ENCODE assay signal across 9 cellular contexts in the genomic region with DNA sequence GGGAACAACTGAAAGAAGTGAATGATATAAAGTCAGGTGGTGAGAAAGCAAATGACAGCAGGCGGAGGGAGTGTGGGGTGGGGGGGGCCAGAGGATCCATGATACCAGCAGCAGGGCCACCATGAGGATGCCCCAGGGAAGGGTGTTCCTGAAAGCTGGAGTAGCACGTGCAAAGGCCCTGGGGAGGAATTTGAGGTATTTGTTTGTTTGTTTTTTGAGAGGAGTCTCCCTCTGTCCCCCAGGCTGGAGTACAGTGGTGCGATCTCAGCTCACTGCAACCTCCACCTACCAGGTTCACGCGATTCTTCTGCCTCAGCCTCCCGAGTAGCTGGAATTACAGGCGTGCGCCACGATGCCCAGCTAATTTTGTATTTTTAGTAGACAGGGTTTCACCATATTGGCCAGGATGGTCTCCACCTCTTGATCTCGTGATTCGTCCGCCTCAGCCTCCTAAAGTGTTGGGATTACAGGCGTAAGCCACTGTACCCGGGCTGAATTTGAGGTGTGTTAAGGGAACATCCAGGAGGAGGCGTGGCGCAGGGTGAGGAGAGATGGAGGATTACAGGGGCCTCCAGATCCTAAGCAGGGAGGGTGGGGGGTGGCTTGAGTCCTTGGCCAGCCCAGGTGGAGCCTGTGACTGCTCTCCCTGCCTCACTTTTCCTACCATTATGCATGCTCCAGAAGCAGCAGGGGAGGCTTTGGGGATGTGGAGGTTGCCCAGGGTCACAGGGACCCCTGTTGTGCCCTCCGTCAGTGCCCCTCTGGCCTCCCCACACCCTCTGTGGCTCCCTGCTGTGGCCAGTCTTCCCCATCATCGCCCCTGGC. TPM values are rescaled to one million over a fixed set of nuclear protein-coding genes. Genes with fewer than 3 reads are reported as not detected.
DNase-seq lines count a peak whose midpoint lies in the region; ATAC-seq, FAIRE-seq and TF ChIP-seq lines count a peak whose summit lies in the region.
"Had no signal": no experiment of that assay in that cellular context is flagged by ENCODE, and none has a peak within 500 bp of the region (broad histone marks: within the 10 kb centered on the region; RNA-seq: fewer than 3 reads in every experiment).

No MANE protein-coding gene starts in this region.

- no peak overlapping the region for H2BK120ac ChIP-seq in mesenchymal stem cell (ENCODE audit: low read depth, low read length)

- peak overlapping the region; percentile 88 for H3K4me3 Mint-ChIP-seq in activated T-cell treated with anti-CD3 and anti-CD28 coated beads, Interleukin-2, amount 50 U/mL, for 4 hours
- H3K4me3 Mint-ChIP-seq in astrocyte (ENCODE audit: unreplicated experiment) = no peak overlapping the region

- in situ Hi-C loops in transverse colon (cut with MboI; ENCODE audit: low pct_ligation_motif_present in 1 of 4, low pct_unique_long_range_greater_than_20kb in 1 of 4, low sequenced_read_pairs in 3 of 4) = no loop called here

- no peak for TF ChIP-seq EP300 in transverse colon (IDR thresholded peaks at IDR 0.05; ENCODE audit: low read depth)

- H2BK5ac ChIP-seq in mesenchymal stem cell (ENCODE audit: low read depth, low read length, poor library complexity, severe bottlenecking) = no peak overlapping the region

- H4K20me1 ChIP-seq in astrocyte (ENCODE audit: insufficient read depth, low read length) = no peaks in the 10 kb centered on the region

- no peak overlapping the region for H3K23ac ChIP-seq in mesenchymal stem cell (ENCODE audit: low read length in 2 of 2)

- H3K9me3 Mint-ChIP-seq in activated T-cell treated with anti-CD3 and anti-CD28 coated beads, Interleukin-2, amount 50 U/mL, for 4 hours = no peaks in the 10 kb centered on the region
- H3K9me3 Mint-ChIP-seq in astrocyte (ENCODE audit: unreplicated experiment) = no peaks in the 10 kb centered on the region

- intact Hi-C loops in transverse colon (cut with DNase I; ENCODE audit: low total_unique reads) = no loop called here

- peaks cover 35% of the 10 kb centered on the region for H3K4me1 ChIP-seq in astrocyte (ENCODE audit: insufficient read depth, low read length)
- H3K4me1 ChIP-seq in mesenchymal stem cell (ENCODE audit: control insufficient read depth, insufficient read depth, low read depth, low read length) = peaks cover 36% of the 10 kb centered on the region
- peaks cover 10 to 39% (median 30%) of the 10 kb centered on the region in 4 donors for H3K4me1 ChIP-seq in transverse colon

- H3K9ac ChIP-seq in astrocyte (ENCODE audit: low read length) (peak overlapping the region; percentile 96), mesenchymal stem cell (ENCODE audit: low read length) (peak overlapping the region; percentile 94)

- H3K36me3 ChIP-seq in astrocyte (ENCODE audit: insufficient read depth, low read length) (no peaks in the 10 kb centered on the region), mesenchymal stem cell (ENCODE audit: control insufficient read depth in 1 of 2, insufficient read depth in 2 of 2, low read depth in 1 of 2, low read length in 2 of 2) (no peaks in the 10 kb centered on the region), transverse colon (no peaks in the 10 kb centered on the region)

- no peaks in the 10 kb centered on the region for H3K27me3 Mint-ChIP-seq in activated T-cell treated with anti-CD3 and anti-CD28 coated beads, Interleukin-2, amount 50 U/mL, for 4 hours (ENCODE audit: low read depth)
- H3K27me3 Mint-ChIP-seq in astrocyte (ENCODE audit: low read depth, unreplicated experiment) = no peaks in the 10 kb centered on the region

- peaks cover 66% of the 10 kb centered on the region for H3K4me1 Mint-ChIP-seq in activated T-cell treated with anti-CD3 and anti-CD28 coated beads, Interleukin-2, amount 50 U/mL, for 4 hours (ENCODE audit: low read depth)
- peaks cover 12% of the 10 kb centered on the region for H3K4me1 Mint-ChIP-seq in astrocyte (ENCODE audit: low read depth, unreplicated experiment)

- H2AK5ac ChIP-seq in mesenchymal stem cell (ENCODE audit: low read length, severe bottlenecking) = peak overlapping the region; percentile 72

- H4K8ac ChIP-seq in mesenchymal stem cell (ENCODE audit: low read length) = peak overlapping the region; percentile 95

- TF ChIP-seq CTCF in astrocyte (IDR thresholded peaks at IDR 0.05; ENCODE audit: insufficient read depth, low read depth, low read length) (no peak), transverse colon (IDR thresholded peaks at IDR 0.05) (no peak)

- H3K79me2 ChIP-seq in astrocyte (ENCODE audit: insufficient read depth, low read length) = no peaks in the 10 kb centered on the region

- H3K36me3 Mint-ChIP-seq in activated T-cell treated with anti-CD3 and anti-CD28 coated beads, Interleukin-2, amount 50 U/mL, for 4 hours (ENCODE audit: insufficient read depth) = no peaks in the 10 kb centered on the region
- H3K36me3 Mint-ChIP-seq in astrocyte (ENCODE audit: low read depth, unreplicated experiment) = no peaks in the 10 kb centered on the region

- H2BK15ac ChIP-seq in mesenchymal stem cell (ENCODE audit: low read depth, poor library complexity, severe bottlenecking) = no peak overlapping the region

- H3K14ac ChIP-seq in mesenchymal stem cell (ENCODE audit: low read length in 2 of 2) = peak overlapping the region in 1 of 2 experiments; percentile 95

- H3K79me1 ChIP-seq in mesenchymal stem cell (replicated peaks; ENCODE audit: low read length, poor library complexity, severe bottlenecking) = no peaks in the 10 kb centered on the region

- WGBS in mesenchymal stem cell = 84% methylated on average over 17 of the region's 18 CpGs
- 75% methylated on average over 18 of the region's 18 CpGs; no CpG with 5 or more reads in 1 of the 2 donors for WGBS in transverse colon (ENCODE audit: low coverage in 1 of 2), 2 donors

- peak overlapping the region; percentile 76 for H4K91ac ChIP-seq in mesenchymal stem cell (ENCODE audit: low read length)

- H3K27ac ChIP-seq in astrocyte (ENCODE audit: low read depth, low read length) (peak overlapping the region; percentile 59), mesenchymal stem cell (ENCODE audit: low read length, poor library complexity, severe bottlenecking) (peak overlapping the region; percentile 72), transverse colon (peak overlapping the region; percentile 95 to 99 (median 96))

- H2BK12ac ChIP-seq in mesenchymal stem cell (ENCODE audit: low read length in 2 of 2) = peak overlapping the region; percentile 62 to 99

- FAIRE-seq in astrocyte (lab: Jason Lieb, UNC) = no peak

- ATAC-seq in activated T-cell treated with anti-CD3 and anti-CD28 coated beads, Interleukin-2, amount 50 U/mL, for 4 hours = no peak
- ATAC-seq in HG03565 (IDR thresholded peaks at IDR 0.05; ENCODE audit: unreplicated experiment) (no peak), GM21528 (IDR thresholded peaks at IDR 0.05; ENCODE audit: low FRiP score, unreplicated experiment) (no peak)

- H2AFZ ChIP-seq in astrocyte (ENCODE audit: low read depth, low read length) (no peak overlapping the region), mesenchymal stem cell (ENCODE audit: low read depth, low read length) (no peak overlapping the region)

- H3K4me2 ChIP-seq in astrocyte (ENCODE audit: low read length) (peak overlapping the region; percentile 91), mesenchymal stem cell (ENCODE audit: low read length, poor library complexity, severe bottlenecking) (peak overlapping the region; percentile 38)

- DNase-seq in activated T-cell treated with anti-CD3 and anti-CD28 coated beads, Interleukin-2, amount 50 U/mL, for 4 hours = no peak
- DNase-seq in activated T-cell treated with anti-CD3 and anti-CD28 coated beads for 4 hours (no peak), astrocyte (ENCODE audit: low read depth) (no peak), mesenchymal stem cell (no peak), transverse colon (no peak)
- DNase-seq in activated CD4-positive, CD25-positive, alpha-beta regulatory T cell (lab: John Stamatoyannopoulos, UW) = no peak
- DNase-seq: GOT3 had no signal

- no peak overlapping the region for H3K4me3 ChIP-seq in astrocyte (ENCODE audit: insufficient read depth, low read depth, low read length)
- peak overlapping the region in 1 of 2 experiments; percentile 79 for H3K4me3 ChIP-seq in mesenchymal stem cell (ENCODE audit: insufficient read depth in 1 of 2, low read depth in 1 of 2, low read length in 2 of 2)
- H3K4me3 ChIP-seq in transverse colon = peak overlapping the region in 1 of 4 donors; percentile 79

- peak overlapping the region; percentile 61 to 95 for H3K4ac ChIP-seq in mesenchymal stem cell (ENCODE audit: low read depth in 1 of 2, low read length in 2 of 2)

- H3K9me3 ChIP-seq in astrocyte (ENCODE audit: insufficient read depth, low read depth, low read length) (no peaks in the 10 kb centered on the region), mesenchymal stem cell (ENCODE audit: control insufficient read depth, low read length) (no peaks in the 10 kb centered on the region), transverse colon (no peaks in the 10 kb centered on the region)

- H3K27me3 ChIP-seq in astrocyte (ENCODE audit: insufficient read depth, low read length) = no peaks in the 10 kb centered on the region
- H3K27me3 ChIP-seq in mesenchymal stem cell (ENCODE audit: control insufficient read depth in 1 of 2, insufficient read depth in 1 of 2, low read length in 2 of 2) = no peaks in the 10 kb centered on the region
- H3K27me3 ChIP-seq in transverse colon = no peaks in the 10 kb centered on the region

- peak overlapping the region in 1 of 2 experiments; percentile 91 for H3K18ac ChIP-seq in mesenchymal stem cell (ENCODE audit: low read depth in 1 of 2, low read length in 2 of 2)

- peak overlapping the region; percentile 58 for H3K27ac Mint-ChIP-seq in astrocyte (ENCODE audit: unreplicated experiment)

- no peak for TF ChIP-seq POLR2A in transverse colon (IDR thresholded peaks at IDR 0.05)

RNA-seq across cellular contexts. Expression of gene JUND, which starts 12.4 kb away (rescaled TPM):
- 100 to 1,000 TPM; 232 to 244 (median 242) TPM for total RNA-seq in activated T-cell treated with anti-CD3 and anti-CD28 coated beads, Interleukin-2, amount 50 U/mL, for 4 hours
- total RNA-seq in astrocyte (151 and 161 TPM in 2 replicates), transverse colon (1,000 to 10,000 TPM in 3 of 4 donors, 100 to 1,000 TPM in 1; 714 to 2,423 (median 1,288) TPM)
- polyA plus RNA-seq in mesenchymal stem cell (2013, experiment 1 of 2) = 173 TPM
- 178 TPM for polyA plus RNA-seq in mesenchymal stem cell (2013, experiment 2 of 2)

RNA-seq across cellular contexts. Expression of gene IQCN, which starts 19.6 kb away (rescaled TPM):
- under 1 TPM; 0.35 to 0.42 (median 0.38) TPM for total RNA-seq in activated T-cell treated with anti-CD3 and anti-CD28 coated beads, Interleukin-2, amount 50 U/mL, for 4 hours
- 1.3 and 1.7 TPM in 2 replicates for total RNA-seq in astrocyte
- 0.30 TPM for polyA plus RNA-seq in mesenchymal stem cell (2013, experiment 1 of 2)
- polyA plus RNA-seq in mesenchymal stem cell (2013, experiment 2 of 2) = 0.33 TPM
- total RNA-seq in transverse colon = 10 to 100 TPM in 3 of 4 donors, 1 to 10 TPM in 1; 4.8 to 49.7 (median 17.5) TPM

RNA-seq across cellular contexts. Expression of gene LSM4, which starts 29.0 kb away (rescaled TPM):
- total RNA-seq in activated T-cell treated with anti-CD3 and anti-CD28 coated beads, Interleukin-2, amount 50 U/mL, for 4 hours = 100 to 1,000 TPM; 209 to 254 (median 230) TPM
- total RNA-seq in astrocyte = 102 and 127 TPM in 2 replicates
- polyA plus RNA-seq in mesenchymal stem cell (2013, experiment 1 of 2) = 97.6 TPM
- 98.6 TPM for polyA plus RNA-seq in mesenchymal stem cell (2013, experiment 2 of 2)
- total RNA-seq in transverse colon = 100 to 1,000 TPM in 3 of 4 donors, 10 to 100 TPM in 1; 94.3 to 218 (median 175) TPM

RNA-seq across cellular contexts. Expression of gene PGPEP1, which starts 46.5 kb away (rescaled TPM):
- total RNA-seq in activated T-cell treated with anti-CD3 and anti-CD28 coated beads, Interleukin-2, amount 50 U/mL, for 4 hours = 10 to 100 TPM; 12.8 to 14.7 (median 13.0) TPM
- total RNA-seq in astrocyte (20.6 and 28.4 TPM in 2 replicates), transverse colon (100 to 1,000 TPM in 1 of 4 donors, 10 to 100 TPM in 3; 59.7 to 110 (median 73.0) TPM)
- 69.3 TPM for polyA plus RNA-seq in mesenchymal stem cell (2013, experiment 1 of 2)
- 64.4 TPM for polyA plus RNA-seq in mesenchymal stem cell (2013, experiment 2 of 2)
